Comparison of ENCODE assay signal across 22 cellular contexts in genomic region chr5:122607818-122608217, GRCh38.
"Had no signal": no experiment of that assay in that cellular context is flagged by ENCODE, and none has a peak within 500 bp of the region (broad histone marks: within the 10 kb centered on the region; RNA-seq: fewer than 3 reads in every experiment).

No MANE protein-coding gene starts in this region.

- ATAC-seq: heart left ventricle; left lobe of liver; mucosa of descending colon; naive thymus-derived CD8-positive, alpha-beta T cell; psoas muscle had no signal

- H3K27ac ChIP-seq: epithelial cell of prostate, esophagus muscularis mucosa, neutrophil, psoas muscle, sigmoid colon had no signal

- H3K27me3 ChIP-seq: esophagus muscularis mucosa, heart left ventricle, neutrophil, sigmoid colon, suprapubic skin, thyroid gland had no signal

- H3K4me3 Mint-ChIP-seq: naive thymus-derived CD8-positive, alpha-beta T cell; type B pancreatic cell had no signal

- H3K9me3 ChIP-seq: esophagus muscularis mucosa, mucosa of descending colon, neutrophil, psoas muscle, sigmoid colon, suprapubic skin, thyroid gland had no signal

- H3K4me1 ChIP-seq: esophagus muscularis mucosa, heart left ventricle, psoas muscle, suprapubic skin had no signal

- H3K27me3 Mint-ChIP-seq: type B pancreatic cell had no signal

- DNase-seq: effector memory CD4-positive, alpha-beta T cell; foreskin melanocyte; heart left ventricle; hippocampal formation; islet precursor cell; mammary epithelial cell; mucosa of descending colon; naive thymus-derived CD8-positive, alpha-beta T cell; psoas muscle; retina; sigmoid colon; small intestine; stimulated activated CD4-positive, alpha-beta T cell treated with anti-CD3 and anti-CD28 coated beads, Interleukin-12 subunit alpha, Interleukin-12 subunit beta, amount 100 ng/mL, for 4 hours; stimulated activated naive CD4-positive, alpha-beta T cell; thyroid gland had no signal

- H3K36me3 Mint-ChIP-seq: naive thymus-derived CD8-positive, alpha-beta T cell; type B pancreatic cell had no signal

- H3K36me3 ChIP-seq: esophagus muscularis mucosa, heart left ventricle, neutrophil, sigmoid colon, suprapubic skin, thyroid gland had no signal

- H3K4me3 ChIP-seq: esophagus muscularis mucosa, heart left ventricle, mucosa of descending colon, psoas muscle, sigmoid colon, suprapubic skin, thyroid gland had no signal

- FAIRE-seq: small intestine, urothelium cell line had no signal

- H3K27ac Mint-ChIP-seq: naive thymus-derived CD8-positive, alpha-beta T cell; type B pancreatic cell had no signal

- H3K4me1 Mint-ChIP-seq: naive thymus-derived CD8-positive, alpha-beta T cell had no signal
